ENCODE assay signal across 8 cellular contexts in genomic region chr7:148962515-148962822, GRCh38.
DNase-seq lines count a peak whose midpoint lies in the region; ATAC-seq, FAIRE-seq and TF ChIP-seq lines count a peak whose summit lies in the region.

No MANE protein-coding gene starts in this region.

- peak overlapping the region; percentile 94 for H2AFZ ChIP-seq in keratinocyte (ENCODE audit: control insufficient read depth, low read length)

- no peaks in the 10 kb centered on the region for H3K9me3 ChIP-seq in heart right ventricle
- H3K9me3 ChIP-seq in keratinocyte (ENCODE audit: control insufficient read depth, low read depth, low read length): no peaks in the 10 kb centered on the region
- no peaks in the 10 kb centered on the region for H3K9me3 ChIP-seq in transverse colon

- 10 to 13% methylated on average over 5 of the region's 5 CpGs for WGBS in heart right ventricle, 2 donors
- 4 to 80% methylated on average over 1 to 5 of the region's 5 CpGs for WGBS in transverse colon (ENCODE audit: low coverage in 1 of 2), 2 donors

- TF ChIP-seq EP300 in transverse colon (IDR thresholded peaks at IDR 0.05; ENCODE audit: low read depth): no peak

- peak overlapping the region; percentile 79 for H3K4me2 ChIP-seq in keratinocyte (ENCODE audit: control insufficient read depth, extremely low read depth, insufficient read depth, low read depth, low read length)

- H3K4me1 ChIP-seq in heart right ventricle (peaks cover 0 to 21% (median 13%) of the 10 kb centered on the region in 9 donors), keratinocyte (ENCODE audit: control insufficient read depth, extremely low read depth, insufficient read depth, low read length) (peaks cover 9% of the 10 kb centered on the region), transverse colon (peaks cover 3 to 23% (median 15%) of the 10 kb centered on the region in 4 donors)

- FAIRE-seq in keratinocyte (lab: Jason Lieb, UNC): no peak

- no peak for TF ChIP-seq POLR2A in transverse colon (IDR thresholded peaks at IDR 0.05)

- H3K27ac ChIP-seq in heart right ventricle (peak overlapping the region in 5 of 10 donors; percentile 75 to 87 (median 82)), keratinocyte (ENCODE audit: control insufficient read depth, insufficient read depth, low read length) (no peak overlapping the region), transverse colon (peak overlapping the region; percentile 66 to 76 (median 72))

- dilution Hi-C loops in keratinocyte (cut with MboI; ENCODE audit: extremely low pct_ligation_motif_present, low sequenced_read_pairs): no loop called here

- H4K20me1 ChIP-seq in keratinocyte (ENCODE audit: control insufficient read depth, extremely low read depth, insufficient read depth, low read length): no peaks in the 10 kb centered on the region

- intact Hi-C loops in heart right ventricle (cut with DNase I): loop anchor here in 9 of 10 donors (1.0 to 10.0 kb wide), 18 partner anchors 21 to 708 kb away; partner anchors contain the start of genes EZH2 (in 3 of the 9), CUL1 (in 2 of the 9) and PDIA4 (in 1 of the 9)
- intact Hi-C loops in left cardiac atrium (cut with DNase I): loop anchor here (2.0 to 10.0 kb wide), 6 partner anchors 78 to 698 kb away; partner anchors contain the start of gene EZH2 (in 1 of the 2)
- intact Hi-C loops in transverse colon (cut with DNase I; ENCODE audit: low total_unique reads): no loop called here

- DNase-seq in heart right ventricle (no peak), left cardiac atrium (no peak), keratinocyte (ENCODE audit: low read depth, low spot score) (no peak), transverse colon (no peak), iPS-NIHi11 (ENCODE audit: low spot score) (no peak), AML-193 (lab: John Stamatoyannopoulos, UW) (no peak)

- in situ Hi-C loops in transverse colon (cut with MboI; ENCODE audit: low pct_ligation_motif_present in 1 of 4, low pct_unique_long_range_greater_than_20kb in 1 of 4, low sequenced_read_pairs in 3 of 4): loop anchor here (10.0 to 25.0 kb wide), 6 partner anchors 78 to 700 kb away; partner anchors contain the start of gene EZH2 (in 1 of the 4)

- H3K4me3 ChIP-seq in heart right ventricle (peak overlapping the region in 9 of 10 donors; percentile 45 to 72 (median 60)), WI38 (ENCODE audit: low read depth, low read length) (peak overlapping the region; percentile 63), keratinocyte (ENCODE audit: control insufficient read depth in 2 of 3, extremely low read depth in 1 of 3, insufficient read depth in 2 of 3, low read depth in 1 of 3, low read length in 3 of 3) (peak overlapping the region; percentile 47 to 93 (median 81)), transverse colon (peak overlapping the region in 3 of 4 donors; percentile 44 to 62 (median 50))

- H3K79me2 ChIP-seq in keratinocyte (ENCODE audit: control insufficient read depth, insufficient read depth, low read length): no peaks in the 10 kb centered on the region

- TF ChIP-seq CTCF in heart right ventricle (IDR thresholded peaks at IDR 0.05) (no peak), WI38 (IDR thresholded peaks at IDR 0.05; ENCODE audit: low read depth, low read length) (no peak), keratinocyte (optimal IDR thresholded peaks at IDR 0.05 in 1 of 3, IDR thresholded peaks at IDR 0.05 in 1 of 3, conservative IDR thresholded peaks at IDR 0.05 in 1 of 3; ENCODE audit: extremely low read depth in 1 of 3, insufficient read depth in 2 of 3, low read length in 3 of 3) (no peak), transverse colon (IDR thresholded peaks at IDR 0.05) (no peak)

- H3K9ac ChIP-seq in keratinocyte (ENCODE audit: control insufficient read depth, extremely low read depth, insufficient read depth, low read length): peak overlapping the region; percentile 69

- H3K36me3 ChIP-seq in heart right ventricle (no peaks in the 10 kb centered on the region), keratinocyte (ENCODE audit: control insufficient read depth in 2 of 2, extremely low read depth in 1 of 2, insufficient read depth in 2 of 2, low read length in 2 of 2) (no peaks in the 10 kb centered on the region), transverse colon (no peaks in the 10 kb centered on the region)

- no peaks in the 10 kb centered on the region for H3K27me3 ChIP-seq in heart right ventricle
- H3K27me3 ChIP-seq in keratinocyte (ENCODE audit: control insufficient read depth, extremely low read depth, insufficient read depth, low read length): no peaks in the 10 kb centered on the region
- no peaks in the 10 kb centered on the region for H3K27me3 ChIP-seq in transverse colon

- H3K9me1 ChIP-seq in keratinocyte (ENCODE audit: control insufficient read depth, extremely low read depth, insufficient read depth, low read length): no peaks in the 10 kb centered on the region

- ATAC-seq in heart right ventricle (no peak), left cardiac atrium (no peak), GM21526 (IDR thresholded peaks at IDR 0.05; ENCODE audit: low FRiP score, unreplicated experiment) (no peak)
